ENCODE assay signal across 20 cellular contexts in the genomic region with DNA sequence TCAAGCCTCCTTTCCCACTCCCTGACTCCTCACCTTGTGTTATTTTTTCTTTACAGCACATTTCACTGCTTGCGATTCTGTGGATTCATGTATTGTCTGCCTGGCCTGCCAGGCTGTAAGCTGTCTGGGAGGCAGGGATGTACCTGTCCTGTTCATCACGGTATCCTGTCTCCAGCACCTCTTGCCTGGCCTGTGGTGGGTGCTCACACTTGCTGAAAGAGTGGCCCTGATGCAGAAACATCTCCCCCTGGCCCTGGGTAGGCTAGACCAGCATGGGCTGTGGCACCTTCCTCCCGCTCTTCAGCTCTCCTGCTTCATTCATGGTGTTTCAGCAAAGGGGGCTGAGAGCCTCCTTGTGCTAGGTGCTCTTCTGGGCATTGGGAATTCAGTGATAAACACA.
DNase-seq lines count a peak whose midpoint lies in the region; ATAC-seq and TF ChIP-seq lines count a peak whose summit lies in the region.
"Had no signal": no experiment of that assay in that cellular context is flagged by ENCODE, and none has a peak within 500 bp of the region (broad histone marks: within the 10 kb centered on the region; RNA-seq: fewer than 3 reads in every experiment).

No MANE protein-coding gene starts in this region.

- H4K91ac ChIP-seq in H9 (ENCODE audit: insufficient read length, low read depth, low read length), result no peak overlapping the region
- H4K91ac ChIP-seq in neuronal stem cell (ENCODE audit: low read depth, low read length, poor library complexity), result no peak overlapping the region

- H3K9me3 Mint-ChIP-seq in H9, result no peaks in the 10 kb centered on the region
- H3K9me3 Mint-ChIP-seq in osteocyte (ENCODE audit: unreplicated experiment), result no peaks in the 10 kb centered on the region
- H3K9me3 Mint-ChIP-seq: CD4-positive, alpha-beta memory T cell; GM23338 had no signal

- no peaks in the 10 kb centered on the region for H3F3A ChIP-seq in MM.1S (ENCODE audit: insufficient read depth, low read length)

- H3K27ac ChIP-seq in H9 (ENCODE audit: insufficient read length, low read depth, low read length) (no peak overlapping the region), RWPE2 (ENCODE audit: poor library complexity, severe bottlenecking) (no peak overlapping the region), neuronal stem cell (replicated peaks; ENCODE audit: low read length) (no peak overlapping the region), MM.1S (ENCODE audit: low read length) (no peak overlapping the region)
- H3K27ac ChIP-seq: A549 had no signal

- H3K56ac ChIP-seq in H9 (ENCODE audit: insufficient read length, low read depth, low read length), result no peak overlapping the region

- H3K9me3 ChIP-seq in H9 (ENCODE audit: control insufficient read depth, low read depth, low read length), result no peaks in the 10 kb centered on the region
- no peaks in the 10 kb centered on the region for H3K9me3 ChIP-seq in RWPE2 (ENCODE audit: severe bottlenecking)
- H3K9me3 ChIP-seq in neuronal stem cell (replicated peaks in 1 of 2; ENCODE audit: control insufficient read depth in 2 of 2, insufficient read depth in 1 of 2, low read depth in 1 of 2, low read length in 2 of 2), result peaks cover 0 to 3% of the 10 kb centered on the region in 2 donors
- H3K9me3 ChIP-seq in MM.1S (replicated peaks; ENCODE audit: insufficient read depth, low read length), result no peaks in the 10 kb centered on the region
- H3K9me3 ChIP-seq: A549 had no signal

- no peaks in the 10 kb centered on the region for H3K36me3 Mint-ChIP-seq in H9 (ENCODE audit: insufficient read depth in 1 of 3, low read depth in 3 of 3)
- no peaks in the 10 kb centered on the region for H3K36me3 Mint-ChIP-seq in osteocyte (ENCODE audit: unreplicated experiment)
- H3K36me3 Mint-ChIP-seq: CD4-positive, alpha-beta memory T cell had no signal

- H4K20me1 ChIP-seq in H9 (ENCODE audit: control insufficient read depth, insufficient read depth, insufficient read length), result no peaks in the 10 kb centered on the region
- H4K20me1 ChIP-seq in MM.1S (ENCODE audit: insufficient read depth, low read length), result no peaks in the 10 kb centered on the region

- no peak overlapping the region for H3T11ph ChIP-seq in H9 (ENCODE audit: low read length)

- peak overlapping the region in 2 of 3 experiments; percentile 2 to 91; a peak in 1 of 7 replicates for H3K27ac Mint-ChIP-seq in H9
- no peak overlapping the region for H3K27ac Mint-ChIP-seq in osteocyte (ENCODE audit: unreplicated experiment)
- H3K27ac Mint-ChIP-seq: CD4-positive, alpha-beta memory T cell; GM23338 had no signal

- H2BK15ac ChIP-seq in H9 (ENCODE audit: low read depth, low read length) (no peak overlapping the region), neuronal stem cell (ENCODE audit: low read length) (no peak overlapping the region)

- CTCF ChIA-PET in GM10248 (lab: Yijun Ruan, JAX), result interaction anchor here (0.8 kb wide), 1 partner anchor 96 kb away, joined by 3 read pairs; no protein-coding TSS in a partner anchor

- no peaks in the 10 kb centered on the region for H3K9me2 ChIP-seq in MM.1S (replicated peaks; ENCODE audit: insufficient read depth, low read length)

- H3K27me3 Mint-ChIP-seq in H9 (ENCODE audit: low read depth), result peaks cover 15% of the 10 kb centered on the region
- H3K27me3 Mint-ChIP-seq in osteocyte (ENCODE audit: unreplicated experiment), result peaks cover 80% of the 10 kb centered on the region

- no peak overlapping the region for H2BK5ac ChIP-seq in H9 (ENCODE audit: insufficient read length, low read length)
- H2BK5ac ChIP-seq in neuronal stem cell (ENCODE audit: low read length), result no peak overlapping the region

- H2BK120ac ChIP-seq in H9 (ENCODE audit: low read depth, low read length, poor library complexity, severe bottlenecking) (no peak overlapping the region), neuronal stem cell (ENCODE audit: low read depth, low read length) (no peak overlapping the region)

- H3K18ac ChIP-seq in H9 (ENCODE audit: insufficient read length, low read depth, low read length) (no peak overlapping the region), neuronal stem cell (ENCODE audit: low read length) (peak overlapping the region; percentile 11)

- H4K5ac ChIP-seq in H9 (ENCODE audit: insufficient read length, low read depth, low read length), result no peak overlapping the region

- H3K27me3 ChIP-seq in H9 (ENCODE audit: insufficient read depth, low read length) (no peaks in the 10 kb centered on the region), RWPE2 (ENCODE audit: insufficient read depth, poor library complexity, severe bottlenecking) (peaks cover 22% of the 10 kb centered on the region), neuronal stem cell (ENCODE audit: control insufficient read depth in 3 of 3, insufficient read depth in 3 of 3, low read depth in 1 of 3, low read length in 3 of 3) (peaks cover 0 to 12% (median 2%) of the 10 kb centered on the region in 3 experiments), MM.1S (replicated peaks; ENCODE audit: insufficient read depth, low read length) (no peaks in the 10 kb centered on the region)

- H3K36me3 ChIP-seq in RWPE2 (ENCODE audit: low read depth), result no peaks in the 10 kb centered on the region
- H3K36me3 ChIP-seq in neuronal stem cell (replicated peaks in 1 of 2; ENCODE audit: control insufficient read depth in 2 of 2, insufficient read depth in 2 of 2, low read length in 2 of 2), result no peaks in the 10 kb centered on the region
- no peaks in the 10 kb centered on the region for H3K36me3 ChIP-seq in MM.1S (replicated peaks; ENCODE audit: insufficient read depth, low read length)

- H3K4me2 ChIP-seq in H9 (ENCODE audit: insufficient read depth, insufficient read length, low read length) (no peak overlapping the region), neuronal stem cell (ENCODE audit: insufficient read depth, low read length, poor library complexity, severe bottlenecking) (no peak overlapping the region), MM.1S (ENCODE audit: low read depth, low read length) (no peak overlapping the region)
- H3K4me2 ChIP-seq: A549, GM23338 had no signal

- H3K4me1 ChIP-seq in H9 (ENCODE audit: insufficient read depth, low read length) (no peaks in the 10 kb centered on the region), RWPE2 (ENCODE audit: insufficient read depth, poor library complexity, severe bottlenecking) (no peaks in the 10 kb centered on the region), neuronal stem cell (ENCODE audit: control insufficient read depth in 2 of 2, insufficient read depth in 1 of 2, low read depth in 1 of 2, low read length in 2 of 2) (peaks cover 10 to 13% of the 10 kb centered on the region in 2 donors), MM.1S (ENCODE audit: low read length) (no peaks in the 10 kb centered on the region)

- H2AFZ ChIP-seq in H9 (ENCODE audit: low read length) (no peak overlapping the region), neuronal stem cell (ENCODE audit: low read length) (no peak overlapping the region), MM.1S (ENCODE audit: low read length) (no peak overlapping the region)
- H2AFZ ChIP-seq: GM23338 had no signal

- H3K23ac ChIP-seq in H9 (ENCODE audit: insufficient read length, low read depth, low read length) (no peak overlapping the region), neuronal stem cell (ENCODE audit: low read depth, low read length, poor library complexity) (no peak overlapping the region)

- H2BK20ac ChIP-seq in H9 (ENCODE audit: low read depth, low read length, poor library complexity, severe bottlenecking), result no peak overlapping the region

- H3K79me2 ChIP-seq in H9 (ENCODE audit: insufficient read depth, low read length) (no peaks in the 10 kb centered on the region), MM.1S (ENCODE audit: low read length) (no peaks in the 10 kb centered on the region)

- H3K14ac ChIP-seq in H9 (ENCODE audit: insufficient read depth, low read length), result no peak overlapping the region
- H3K14ac ChIP-seq in neuronal stem cell (ENCODE audit: low read length), result peak overlapping the region; percentile 97

- H2BK12ac ChIP-seq in H9 (ENCODE audit: insufficient read length, low read depth, low read length) (no peak overlapping the region), neuronal stem cell (ENCODE audit: low read length) (no peak overlapping the region)

- no peak for TF ChIP-seq CTCF in H9 (conservative IDR thresholded peaks at IDR 0.05)
- no peak for TF ChIP-seq CTCF in RWPE2 (IDR thresholded peaks at IDR 0.05; ENCODE audit: poor library complexity, severe bottlenecking)
- no peak for TF ChIP-seq CTCF in GM10248 (IDR thresholded peaks at IDR 0.05; ENCODE audit: control extremely low read depth, extremely low read depth, low read depth, missing control alignments)
- TF ChIP-seq CTCF in MM.1S (IDR thresholded peaks at IDR 0.05; ENCODE audit: low read length), result no peak
- TF ChIP-seq CTCF in osteocyte (IDR thresholded peaks at IDR 0.05), result no peak

- H3K4me1 Mint-ChIP-seq in H9, result peaks cover 20% of the 10 kb centered on the region in 2 experiments
- H3K4me1 Mint-ChIP-seq in osteocyte (ENCODE audit: unreplicated experiment), result peaks cover 2% of the 10 kb centered on the region
- H3K4me1 Mint-ChIP-seq: CD4-positive, alpha-beta memory T cell had no signal

- H3K4me3 ChIP-seq in RWPE2 (ENCODE audit: severe bottlenecking), result no peak overlapping the region
- H3K4me3 ChIP-seq in neuronal stem cell (ENCODE audit: low read length in 2 of 2), result no peak overlapping the region
- no peak overlapping the region for H3K4me3 ChIP-seq in MM.1S (ENCODE audit: low read length)
- H3K4me3 ChIP-seq: A549, GM23338 had no signal

- H3K4me3 Mint-ChIP-seq in H9 (no peak overlapping the region), osteocyte (ENCODE audit: unreplicated experiment) (no peak overlapping the region)
- H3K4me3 Mint-ChIP-seq: CD4-positive, alpha-beta memory T cell; GM23338 had no signal

- H4K8ac ChIP-seq in H9 (replicated peaks; ENCODE audit: insufficient read length, low read depth, low read length) (no peak overlapping the region), neuronal stem cell (ENCODE audit: low read depth, low read length) (no peak overlapping the region)

- no peak for DNase-seq in H9
- DNase-seq in RWPE2 (ENCODE audit: low spot score), result peak; percentile 71
- peak; percentile 48 for DNase-seq in islet precursor cell
- no peak for DNase-seq in neuronal stem cell (ENCODE audit: low spot score)
- DNase-seq in GM10248 (ENCODE audit: extremely low spot score), result no peak
- no peak for DNase-seq in NCI-H82 treated with DMSO at 0.1 percent for 48 hours (lab: John Stamatoyannopoulos, UW; ENCODE audit: unreplicated experiment)
- no peak for DNase-seq in MM.1S
- no peak for DNase-seq in osteocyte (ENCODE audit: extremely low spot score, unreplicated experiment)
- DNase-seq: 8988T; ACHN; C1 segment of cervical spinal cord; Calu3; CD4-positive, alpha-beta memory T cell; COR-L47; DMS53; DMS79 treated with DMSO at 0.1 percent for 48 hours; GF-D8; HCEC 1CT had no signal

- H3K79me1 ChIP-seq in H9 (ENCODE audit: insufficient read depth, low read depth, low read length, poor library complexity, severe bottlenecking) (no peaks in the 10 kb centered on the region), neuronal stem cell (ENCODE audit: low read depth, low read length) (no peaks in the 10 kb centered on the region)

- H2AK5ac ChIP-seq in H9 (ENCODE audit: insufficient read length, low read length), result no peak overlapping the region
- no peak overlapping the region for H2AK5ac ChIP-seq in neuronal stem cell (ENCODE audit: low read depth, low read length)

- no peak overlapping the region for H3K4ac ChIP-seq in H9 (ENCODE audit: low read depth, low read length)
- no peak overlapping the region for H3K4ac ChIP-seq in neuronal stem cell (ENCODE audit: low read length)

- H3K23me2 ChIP-seq in H9 (ENCODE audit: insufficient read length, low read depth, low read length, poor library complexity, severe bottlenecking), result no peaks in the 10 kb centered on the region

- H3K9ac ChIP-seq in H9 (ENCODE audit: extremely low read depth, insufficient read length, low read length) (no peak overlapping the region), neuronal stem cell (ENCODE audit: low read depth, low read length, poor library complexity) (no peak overlapping the region), MM.1S (ENCODE audit: low read length) (no peak overlapping the region)

- POLR2A ChIA-PET in GM10248 (lab: Yijun Ruan, JAX), result no interaction called here

- ATAC-seq in RWPE2 (ENCODE audit: low read depth), result no peak
- ATAC-seq: A549, GM23338 had no signal

- WGBS in H9 (ENCODE audit: extremely low coverage, insufficient read length, low lambda C conversion rate), result no CpG with 5 or more reads among the region's 3 CpGs
- no CpG with 5 or more reads among the region's 3 CpGs for WGBS in neuronal stem cell (ENCODE audit: extremely low coverage in 2 of 2, insufficient read length in 2 of 2, insufficient replicate concordance in 1 of 2), 2 donors

Comparison
In these comparisons a context has a peak if more than half of its experiments do, and no peak if none do; other contexts are left out.
1. DNase-seq: peak in RWPE2 (single experiment) and islet precursor cell (single experiment); none in H9 (single experiment), neuronal stem cell (single experiment), GM10248 (single experiment), NCI-H82 treated with DMSO at 0.1 percent for 48 hours (single experiment), MM.1S (single experiment) and osteocyte (single experiment).